ENCODE assay signal across 8 cellular contexts in the genomic region with DNA sequence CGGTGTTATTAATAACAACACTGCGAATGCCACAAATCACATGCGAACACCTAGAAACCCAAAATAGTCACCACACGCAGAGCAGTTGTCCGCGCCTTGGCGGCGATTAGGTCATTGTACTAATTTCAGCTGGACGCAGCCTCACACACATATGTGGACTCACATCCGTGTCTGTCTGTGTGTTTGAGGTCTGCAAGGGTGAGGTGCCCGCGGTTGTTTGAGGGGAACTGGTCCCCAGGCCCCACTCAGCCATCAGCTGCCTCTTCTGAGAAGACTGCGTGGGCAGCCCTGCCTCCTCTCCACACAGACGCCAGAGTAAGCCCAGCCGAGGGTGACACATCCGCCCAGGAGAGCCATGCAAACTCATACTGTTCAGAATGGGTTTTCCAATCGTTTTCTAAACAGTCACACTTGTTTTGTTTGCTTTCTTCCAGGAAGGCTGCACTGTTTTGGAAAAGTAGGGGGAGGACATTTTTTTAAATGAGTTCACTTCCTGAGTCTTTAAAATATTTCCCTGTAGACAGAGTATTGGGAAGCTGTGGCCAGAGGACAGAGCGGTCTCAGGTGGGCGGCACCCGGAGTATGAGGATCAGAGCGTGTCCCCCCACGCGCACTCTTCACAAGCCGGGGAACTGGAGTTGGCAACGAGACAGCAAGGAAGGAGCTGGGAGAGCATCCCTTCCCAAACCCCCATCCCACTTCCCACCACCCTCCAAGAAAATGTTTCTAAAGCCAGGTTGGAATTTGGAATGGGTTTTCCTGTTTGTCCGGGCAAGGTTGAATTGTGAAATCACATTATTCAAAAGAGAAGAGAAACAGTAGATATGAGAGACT. TPM values are rescaled to one million over a fixed set of nuclear protein-coding genes. Genes with fewer than 3 reads are reported as not detected.
DNase-seq lines count a peak whose midpoint lies in the region; ATAC-seq and TF ChIP-seq lines count a peak whose summit lies in the region.

No MANE protein-coding gene starts in this region.

- peak overlapping the region; percentile 73 for H3K27ac Mint-ChIP-seq in CD4-positive, alpha-beta T cell

- H3K9me3 Mint-ChIP-seq in CD4-positive, alpha-beta T cell: no peaks in the 10 kb centered on the region

- H3K27ac ChIP-seq in CD4-positive, alpha-beta T cell (ENCODE audit: low read depth, low read length): no peak overlapping the region

- intact Hi-C loops in CD4-positive, alpha-beta T cell (cut with DNase I, micrococcal nuclease): loop anchor here in 1 of 2 experiments (10.0 kb wide), 1 partner anchor 91 kb away; no protein-coding TSS in a partner anchor

- peak in 7 of 10 experiments; percentile 10 to 39 (median 21) for DNase-seq in CD4-positive, alpha-beta T cell
- DNase-seq in activated CD4-positive, CD25-positive, alpha-beta regulatory T cell treated with anti-CD3 and anti-CD28 coated beads, Interleukin-2, amount 50 U/mL, for 16 hours (ENCODE audit: low read depth, low spot score): peak; percentile 46
- DNase-seq in choroid plexus epithelial cell (ENCODE audit: low read depth) (peak; percentile 74), middle frontal gyrus (ENCODE audit: extremely low spot score, low spot score) (peak; percentile 13), HUDEP-2 (lab: John Stamatoyannopoulos, UW; ENCODE audit: unreplicated experiment in 76 of 76) (no peak)
- DNase-seq in stimulated activated CD8-positive, alpha-beta memory T cell treated with anti-CD3 and anti-CD28 coated beads, Interleukin-2, amount 100 ng/mL, for 48 hours (ENCODE audit: low read depth in 2 of 2): peak; percentile 65 to 81

- CTCF ChIA-PET in CD4-positive, alpha-beta T cell (lab: Charles Lee): no interaction called here

- no peak for TF ChIP-seq CTCF in CD4-positive, alpha-beta T cell (IDR thresholded peaks at IDR 0.05)
- no peak for TF ChIP-seq CTCF in choroid plexus epithelial cell (conservative IDR thresholded peaks at IDR 0.05; ENCODE audit: low read depth, low read length)

- H3K4me3 Mint-ChIP-seq in CD4-positive, alpha-beta T cell: no peak overlapping the region

- no peak overlapping the region for H3K4me3 ChIP-seq in choroid plexus epithelial cell (ENCODE audit: low read depth, low read length)

- no peaks in the 10 kb centered on the region for H3K27me3 ChIP-seq in CD4-positive, alpha-beta T cell (ENCODE audit: control insufficient read depth, insufficient read depth, low read length)

- H3K27me3 Mint-ChIP-seq in CD4-positive, alpha-beta T cell: no peaks in the 10 kb centered on the region

- no peaks in the 10 kb centered on the region for H3K36me3 Mint-ChIP-seq in CD4-positive, alpha-beta T cell (ENCODE audit: low read depth)

- no peaks in the 10 kb centered on the region for H3K9me3 ChIP-seq in CD4-positive, alpha-beta T cell (ENCODE audit: control insufficient read depth, low read length)

- POLR2A ChIA-PET in CD4-positive, alpha-beta T cell (lab: Charles Lee): no interaction called here

- H3K4me1 Mint-ChIP-seq in CD4-positive, alpha-beta T cell (ENCODE audit: low read depth): peaks cover 16% of the 10 kb centered on the region

- ATAC-seq in CD4-positive, alpha-beta T cell (ENCODE audit: poor library complexity): peak; percentile 68
- ATAC-seq in GM19438 (IDR thresholded peaks at IDR 0.05; ENCODE audit: low read depth, unreplicated experiment) (peak; percentile 46), HG03558 (IDR thresholded peaks at IDR 0.05; ENCODE audit: extremely low read depth, unreplicated experiment) (peak; percentile 32)

RNA-seq across cellular contexts. Expression of a gene that starts 53.3 kb away (rescaled TPM):
- total RNA-seq in CD4-positive, alpha-beta T cell: 100 to 1,000 TPM; 129 to 133 TPM

Comparison
In these comparisons a context has a peak if more than half of its experiments do, and no peak if none do; other contexts are left out.
1. DNase-seq: peak in CD4-positive, alpha-beta T cell (7 of 10), activated CD4-positive, CD25-positive, alpha-beta regulatory T cell treated with anti-CD3 and anti-CD28 coated beads, Interleukin-2, amount 50 U/mL, for 16 hours (single experiment), choroid plexus epithelial cell (single experiment), middle frontal gyrus (single experiment) and stimulated activated CD8-positive, alpha-beta memory T cell treated with anti-CD3 and anti-CD28 coated beads, Interleukin-2, amount 100 ng/mL, for 48 hours (2 of 2); none in HUDEP-2 (0 of 76).
2. Peak in every context shown above with its lines, with median percentiles within 50 percentile points of each other: ATAC-seq.